In genomic region chr12:104596128-104596799, GRCh38 we compare ENCODE assay signal across 12 cellular contexts.
A peak's percentile ranks its signal among the peaks of the same experiment; 100 is the strongest.
DNase-seq lines count a peak whose midpoint lies in the region; ATAC-seq and TF ChIP-seq lines count a peak whose summit lies in the region.
"Had no signal": no experiment of that assay in that cellular context is flagged by ENCODE, and none has a peak within 500 bp of the region (broad histone marks: within the 10 kb centered on the region; RNA-seq: fewer than 3 reads in every experiment).

No MANE protein-coding gene starts in this region.

- no peaks in the 10 kb centered on the region for H3K27me3 ChIP-seq in smooth muscle cell (ENCODE audit: low read depth)
- H3K27me3 ChIP-seq in spleen (replicated peaks in 1 of 7): no peaks in the 10 kb centered on the region
- H3K27me3 ChIP-seq: thyroid gland had no signal

- peaks cover 2% of the 10 kb centered on the region for H3K36me3 Mint-ChIP-seq in T-helper 17 cell (ENCODE audit: low read depth)

- no peak for TF ChIP-seq CTCF in smooth muscle cell (IDR thresholded peaks at IDR 0.05; ENCODE audit: borderline replicate concordance, insufficient read depth, poor library complexity, severe bottlenecking)
- TF ChIP-seq CTCF in spleen (IDR thresholded peaks at IDR 0.05 in 8 of 11, conservative IDR thresholded peaks at IDR 0.05 in 3 of 11): no peak

- intact Hi-C loops in Right ventricle myocardium superior (cut with DNase I): no loop called here
- intact Hi-C loops in spleen (cut with DNase I; ENCODE audit: low total_unique reads): no loop called here

- H4K20me1 ChIP-seq in smooth muscle cell (ENCODE audit: low read depth): no peaks in the 10 kb centered on the region

- peak; percentile 93 for DNase-seq in GM04503 (ENCODE audit: low read depth)
- no peak for DNase-seq in T-helper 17 cell
- DNase-seq in Right ventricle myocardium superior: no peak
- DNase-seq in smooth muscle cell (lab: John Stamatoyannopoulos, UW; ENCODE audit: unreplicated experiment): peak; percentile 17
- DNase-seq in activated naive CD4-positive, alpha-beta T cell treated with anti-CD3 and anti-CD28 coated beads, Interleukin-2, amount 50 U/mL, for 16 hours: no peak
- no peak for DNase-seq in spleen
- DNase-seq: activated naive CD4-positive, alpha-beta T cell treated with anti-CD3 and anti-CD28 coated beads for 36 hours; NCI-H1048; SW 1271; thyroid gland had no signal

- no peak overlapping the region for H3K4me3 Mint-ChIP-seq in T-helper 17 cell
- H3K4me3 Mint-ChIP-seq: activated naive CD4-positive, alpha-beta T cell treated with anti-CD3 and anti-CD28 coated beads for 36 hours had no signal

- no peaks in the 10 kb centered on the region for H3K9me3 ChIP-seq in T-helper 17 cell (ENCODE audit: control insufficient read depth, low read length, poor library complexity, severe bottlenecking)
- no peaks in the 10 kb centered on the region for H3K9me3 ChIP-seq in smooth muscle cell (replicated peaks; ENCODE audit: low read depth)
- no peaks in the 10 kb centered on the region for H3K9me3 ChIP-seq in spleen
- H3K9me3 ChIP-seq: thyroid gland had no signal

- H3K27ac ChIP-seq in smooth muscle cell (ENCODE audit: low read depth) (peak overlapping the region; percentile 77), spleen (peak overlapping the region in 3 of 8 donors; percentile 5 to 30 (median 9))
- H3K27ac ChIP-seq: thyroid gland had no signal

- peaks cover 14% of the 10 kb centered on the region for H3F3A ChIP-seq in smooth muscle cell (ENCODE audit: low read depth)

- H3K4me2 ChIP-seq in smooth muscle cell: peak overlapping the region; percentile 54

- H3K4me1 ChIP-seq in smooth muscle cell (ENCODE audit: low read depth) (peaks cover 11% of the 10 kb centered on the region), spleen (peaks cover 4 to 74% (median 34%) of the 10 kb centered on the region in 6 donors)

- no peak overlapping the region for H2AFZ ChIP-seq in smooth muscle cell (ENCODE audit: low read depth)

- ATAC-seq in T-helper 17 cell (no peak), Right ventricle myocardium superior (ENCODE audit: poor library complexity) (peak; percentile 88), GM21723 (IDR thresholded peaks at IDR 0.05; ENCODE audit: unreplicated experiment) (no peak), HG03442 (IDR thresholded peaks at IDR 0.05; ENCODE audit: unreplicated experiment) (no peak)

- H3K27ac Mint-ChIP-seq in T-helper 17 cell: peak overlapping the region; percentile 72
- H3K27ac Mint-ChIP-seq: activated naive CD4-positive, alpha-beta T cell treated with anti-CD3 and anti-CD28 coated beads for 36 hours had no signal

- H3K79me2 ChIP-seq in smooth muscle cell (ENCODE audit: low read depth): peaks cover 9% of the 10 kb centered on the region

- TF ChIP-seq POLR2A in spleen (IDR thresholded peaks at IDR 0.05): no peak

- H3K4me1 Mint-ChIP-seq in T-helper 17 cell: peaks cover 36% of the 10 kb centered on the region

- H3K9ac ChIP-seq in smooth muscle cell (ENCODE audit: low read depth): peak overlapping the region; percentile 25

- H3K4me3 ChIP-seq in smooth muscle cell (peak overlapping the region; percentile 12), spleen (no peak overlapping the region)
- H3K4me3 ChIP-seq: thyroid gland had no signal

- H3K36me3 ChIP-seq in smooth muscle cell (ENCODE audit: low read depth) (no peaks in the 10 kb centered on the region), spleen (no peaks in the 10 kb centered on the region)
- H3K36me3 ChIP-seq: thyroid gland had no signal

- 10% methylated on average over 12 of the region's 12 CpGs for WGBS in smooth muscle cell (ENCODE audit: low lambda C conversion rate)
- WGBS in spleen, 5 donors: 61 to 79% (median 64%) methylated on average over 12 of the region's 12 CpGs

- H3K27me3 Mint-ChIP-seq in T-helper 17 cell: no peaks in the 10 kb centered on the region

Comparison
In these comparisons a context has a peak if more than half of its experiments do, and no peak if none do; other contexts are left out.
1. DNase-seq: peak in GM04503 (single experiment) and smooth muscle cell (single experiment); none in T-helper 17 cell (0 of 3), Right ventricle myocardium superior (single experiment), activated naive CD4-positive, alpha-beta T cell treated with anti-CD3 and anti-CD28 coated beads, Interleukin-2, amount 50 U/mL, for 16 hours (single experiment) and spleen (single experiment).